In the genomic region with DNA sequence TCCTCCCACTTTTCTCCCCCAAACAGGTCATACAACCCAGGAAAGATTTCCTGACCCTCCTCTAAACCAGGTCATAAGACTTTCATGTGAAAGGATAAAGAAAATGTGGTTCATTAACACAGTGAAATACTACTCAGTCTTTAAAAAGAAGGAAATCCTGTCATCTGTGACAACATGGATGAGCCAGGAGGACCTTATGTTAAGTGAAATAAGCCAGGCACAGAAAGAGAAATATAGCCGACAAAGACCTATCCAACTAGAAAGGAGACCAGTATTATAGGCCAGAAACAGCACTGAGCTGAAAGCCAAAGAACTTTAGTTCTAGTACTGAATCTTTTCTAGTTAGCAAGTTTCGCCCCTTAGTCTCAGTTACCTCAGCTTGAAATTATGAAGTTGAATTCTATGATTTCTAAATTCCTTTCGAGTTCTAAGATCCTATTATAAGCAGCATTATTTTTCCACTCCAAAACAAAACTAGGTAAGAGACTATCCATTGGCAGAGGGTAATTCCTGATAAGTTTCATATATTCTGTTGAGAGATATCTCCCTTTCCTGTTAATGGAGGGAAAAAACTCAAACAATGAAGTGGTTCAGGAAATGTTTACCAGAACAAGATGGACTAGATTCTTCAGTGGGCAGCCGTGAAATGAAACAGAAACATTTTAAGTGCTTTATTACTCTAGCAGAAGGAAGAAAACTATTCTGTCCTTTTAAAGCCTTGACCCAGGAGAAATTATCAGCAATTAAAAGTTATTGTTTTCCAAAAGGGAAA, we compare ENCODE assay signal across 22 cellular contexts. TPM values are rescaled to one million over a fixed set of nuclear protein-coding genes. Genes with fewer than 3 reads are reported as not detected.
DNase-seq lines count a peak whose midpoint lies in the region; ATAC-seq and TF ChIP-seq lines count a peak whose summit lies in the region.
"Had no signal": no experiment of that assay in that cellular context is flagged by ENCODE, and none has a peak within 500 bp of the region (broad histone marks: within the 10 kb centered on the region; RNA-seq: fewer than 3 reads in every experiment).

No MANE protein-coding gene starts in this region.

- H3K36me3 ChIP-seq in left ventricle myocardium inferior: no peaks in the 10 kb centered on the region
- no peaks in the 10 kb centered on the region for H3K36me3 ChIP-seq in lung (ENCODE audit: control insufficient read depth in 2 of 2, insufficient read depth in 2 of 2, low read length in 2 of 2)
- no peaks in the 10 kb centered on the region for H3K36me3 ChIP-seq in rectal smooth muscle tissue (ENCODE audit: control insufficient read depth, insufficient read depth, low read length)
- H3K36me3 ChIP-seq in vagina: no peaks in the 10 kb centered on the region
- H3K36me3 ChIP-seq in CD4-positive, alpha-beta memory T cell (ENCODE audit: insufficient read depth, low read length): no peaks in the 10 kb centered on the region
- H3K36me3 ChIP-seq: BLaER1, thoracic aorta had no signal

- H3K4me1 ChIP-seq in left ventricle myocardium inferior: peaks cover 15% of the 10 kb centered on the region
- H3K4me1 ChIP-seq in lung (ENCODE audit: control insufficient read depth in 2 of 2, insufficient read depth in 2 of 2, low read length in 2 of 2): peaks cover 3 to 4% of the 10 kb centered on the region in 2 donors
- peaks cover 11% of the 10 kb centered on the region for H3K4me1 ChIP-seq in rectal smooth muscle tissue (ENCODE audit: control insufficient read depth, insufficient read depth, low read length)
- H3K4me1 ChIP-seq in vagina: peaks cover 5% of the 10 kb centered on the region
- H3K4me1 ChIP-seq in CD4-positive, alpha-beta memory T cell (ENCODE audit: insufficient read depth, low read length): no peaks in the 10 kb centered on the region
- H3K4me1 ChIP-seq: A549, BLaER1 had no signal

- peaks cover 6% of the 10 kb centered on the region for H3K9me3 ChIP-seq in left ventricle myocardium inferior (replicated peaks)
- no peaks in the 10 kb centered on the region for H3K9me3 ChIP-seq in lung (ENCODE audit: control insufficient read depth in 2 of 2, insufficient read depth in 1 of 2, low read length in 1 of 2)
- H3K9me3 ChIP-seq in vagina: no peaks in the 10 kb centered on the region
- no peaks in the 10 kb centered on the region for H3K9me3 ChIP-seq in CD4-positive, alpha-beta memory T cell (ENCODE audit: control insufficient read depth in 1 of 2, low read length in 2 of 2)
- H3K9me3 ChIP-seq: A549, BLaER1, thoracic aorta had no signal

- no peak overlapping the region for H3K4me3 Mint-ChIP-seq in CD4-positive, alpha-beta memory T cell
- H3K4me3 Mint-ChIP-seq: activated CD8-positive, alpha-beta memory T cell treated with anti-CD3 and anti-CD28 coated beads, Interleukin-2, amount 10 ng/mL, durations not matched to agents 7 days and 5 days; activated naive CD8-positive, alpha-beta T cell treated with anti-CD3 and anti-CD28 coated beads, Interleukin-2, amount 10 ng/mL, durations not matched to agents 7 days and 5 days; dendritic cell treated with granulocyte-macrophage colony-stimulating factor and Interleukin-4, amounts not matched to agents 40 ng/mL and 50 ng/mL, for 4 days had no signal

- H3K27ac ChIP-seq in left ventricle myocardium inferior (replicated peaks) (peak overlapping the region; percentile 70), lung (ENCODE audit: low read depth in 1 of 2, low read length in 1 of 2) (peak overlapping the region; percentile 9 to 29), rectal smooth muscle tissue (ENCODE audit: low read depth, low read length) (peak overlapping the region; percentile 74), vagina (peak overlapping the region; percentile 31)
- no peak overlapping the region for H3K27ac ChIP-seq in CD4-positive, alpha-beta memory T cell (ENCODE audit: low read depth, low read length)
- H3K27ac ChIP-seq: A549, BLaER1 had no signal

- H3K27me3 ChIP-seq in left ventricle myocardium inferior (ENCODE audit: low read depth) (no peaks in the 10 kb centered on the region), lung (ENCODE audit: control insufficient read depth, insufficient read depth) (no peaks in the 10 kb centered on the region), rectal smooth muscle tissue (ENCODE audit: control insufficient read depth, insufficient read depth, low read length) (no peaks in the 10 kb centered on the region), vagina (no peaks in the 10 kb centered on the region)
- no peaks in the 10 kb centered on the region for H3K27me3 ChIP-seq in CD4-positive, alpha-beta memory T cell (ENCODE audit: insufficient read depth, low read length)
- H3K27me3 ChIP-seq: BLaER1 had no signal

- H3K4me3 ChIP-seq in left ventricle myocardium inferior (no peak overlapping the region), lung (no peak overlapping the region), rectal smooth muscle tissue (ENCODE audit: low read length) (no peak overlapping the region), vagina (no peak overlapping the region)
- H3K4me3 ChIP-seq in CD4-positive, alpha-beta memory T cell (ENCODE audit: low read length in 2 of 2): no peak overlapping the region
- H3K4me3 ChIP-seq: A549, BLaER1, thoracic aorta had no signal

- POLR2A ChIA-PET in CD4-positive, alpha-beta memory T cell (lab: Charles Lee; ENCODE audit: partially characterized antibody): no interaction called here

- intact Hi-C loops in left ventricle myocardium inferior (cut with micrococcal nuclease) (no loop called here), Right ventricle myocardium superior (cut with DNase I) (no loop called here), vagina (cut with DNase I) (no loop called here)
- intact Hi-C loops in CD4-positive, alpha-beta memory T cell (cut with micrococcal nuclease): no loop called here

- DNase-seq in left ventricle myocardium inferior (no peak), Right ventricle myocardium superior (no peak), lung (ENCODE audit: low spot score) (no peak), vagina (ENCODE audit: extremely low spot score in 2 of 2) (no peak), NCI-H2029 (lab: John Stamatoyannopoulos, UW) (no peak), NCI-H1417 treated with DMSO at 0.1 percent for 48 hours (lab: John Stamatoyannopoulos, UW) (no peak)
- no peak for DNase-seq in CD4-positive, alpha-beta memory T cell
- DNase-seq: activated CD4-positive, alpha-beta T cell treated with anti-CD3 and anti-CD28 coated beads for 48 hours; activated CD8-positive, alpha-beta memory T cell treated with anti-CD3 and anti-CD28 coated beads, Interleukin-2, amount 10 ng/mL, durations not matched to agents 7 days and 5 days; activated naive CD8-positive, alpha-beta T cell treated with anti-CD3 and anti-CD28 coated beads, Interleukin-2, amount 10 ng/mL, durations not matched to agents 7 days and 5 days; GOT3; NCI-H1105; NCI-H69; SHP77; T-helper 1 cell had no signal

- H3K36me3 Mint-ChIP-seq in CD4-positive, alpha-beta memory T cell: no peaks in the 10 kb centered on the region
- H3K36me3 Mint-ChIP-seq: activated CD8-positive, alpha-beta memory T cell treated with anti-CD3 and anti-CD28 coated beads, Interleukin-2, amount 10 ng/mL, durations not matched to agents 7 days and 5 days; activated naive CD8-positive, alpha-beta T cell treated with anti-CD3 and anti-CD28 coated beads, Interleukin-2, amount 10 ng/mL, durations not matched to agents 7 days and 5 days had no signal

- no peaks in the 10 kb centered on the region for H3K4me1 Mint-ChIP-seq in CD4-positive, alpha-beta memory T cell
- H3K4me1 Mint-ChIP-seq: activated CD8-positive, alpha-beta memory T cell treated with anti-CD3 and anti-CD28 coated beads, Interleukin-2, amount 10 ng/mL, durations not matched to agents 7 days and 5 days; activated naive CD8-positive, alpha-beta T cell treated with anti-CD3 and anti-CD28 coated beads, Interleukin-2, amount 10 ng/mL, durations not matched to agents 7 days and 5 days had no signal

- WGBS in lung, 2 donors: 63 to 82% methylated on average over 4 of the region's 4 CpGs

- CTCF ChIA-PET in CD4-positive, alpha-beta memory T cell (lab: Charles Lee; ENCODE audit: partially characterized antibody): no interaction called here

- no peak overlapping the region for H3K9ac ChIP-seq in rectal smooth muscle tissue (ENCODE audit: low read length)
- H3K9ac ChIP-seq: BLaER1 had no signal

- TF ChIP-seq CTCF in left ventricle myocardium inferior (IDR thresholded peaks at IDR 0.05; ENCODE audit: borderline replicate concordance): no peak
- no peak for TF ChIP-seq CTCF in lung (IDR thresholded peaks at IDR 0.05; ENCODE audit: control extremely low read depth, extremely low read depth)
- no peak for TF ChIP-seq CTCF in vagina (IDR thresholded peaks at IDR 0.05)

- TF ChIP-seq POLR2A in vagina (IDR thresholded peaks at IDR 0.05): no peak

- H3K9me3 Mint-ChIP-seq in CD4-positive, alpha-beta memory T cell: peaks cover 0 to 6% (median under 1%) of the 10 kb centered on the region in 8 donors
- H3K9me3 Mint-ChIP-seq: activated naive CD8-positive, alpha-beta T cell treated with anti-CD3 and anti-CD28 coated beads, Interleukin-2, amount 10 ng/mL, durations not matched to agents 7 days and 5 days; dendritic cell treated with granulocyte-macrophage colony-stimulating factor and Interleukin-4, amounts not matched to agents 40 ng/mL and 50 ng/mL, for 4 days had no signal

- peaks cover 5 to 14% of the 10 kb centered on the region in 2 donors for H3K27me3 Mint-ChIP-seq in CD4-positive, alpha-beta memory T cell
- H3K27me3 Mint-ChIP-seq: dendritic cell treated with granulocyte-macrophage colony-stimulating factor and Interleukin-4, amounts not matched to agents 40 ng/mL and 50 ng/mL, for 4 days had no signal

- ATAC-seq in Right ventricle myocardium superior (ENCODE audit: poor library complexity) (no peak), lung (ENCODE audit: insufficient read depth, low FRiP score) (no peak)
- ATAC-seq: A549; activated CD8-positive, alpha-beta memory T cell treated with anti-CD3 and anti-CD28 coated beads, Interleukin-2, amount 10 ng/mL, durations not matched to agents 7 days and 5 days had no signal

- no peak overlapping the region for H3K27ac Mint-ChIP-seq in CD4-positive, alpha-beta memory T cell
- H3K27ac Mint-ChIP-seq: activated CD8-positive, alpha-beta memory T cell treated with anti-CD3 and anti-CD28 coated beads, Interleukin-2, amount 10 ng/mL, durations not matched to agents 7 days and 5 days; activated naive CD8-positive, alpha-beta T cell treated with anti-CD3 and anti-CD28 coated beads, Interleukin-2, amount 10 ng/mL, durations not matched to agents 7 days and 5 days; dendritic cell treated with granulocyte-macrophage colony-stimulating factor and Interleukin-4, amounts not matched to agents 40 ng/mL and 50 ng/mL, for 4 days had no signal

RNA-seq across cellular contexts. Expression of a gene that starts 42.5 kb away (rescaled TPM):
- total RNA-seq in left ventricle myocardium inferior (2.2 TPM), Right ventricle myocardium superior (1.9 TPM), lung (10 to 100 TPM; 12.7 to 15.1 TPM), vagina (11.0 TPM)
- 1 to 10 TPM; 4.1 to 9.8 TPM for polyA plus RNA-seq in lung
- not detected for total RNA-seq in CD4-positive, alpha-beta memory T cell
- polyA plus RNA-seq in CD4-positive, alpha-beta memory T cell: not detected
- total RNA-seq: activated CD8-positive, alpha-beta memory T cell treated with anti-CD3 and anti-CD28 coated beads, Interleukin-2, amount 10 ng/mL, durations not matched to agents 7 days and 5 days; activated naive CD8-positive, alpha-beta T cell treated with anti-CD3 and anti-CD28 coated beads, Interleukin-2, amount 10 ng/mL, durations not matched to agents 7 days and 5 days; HT1080; OCI-LY7 had no signal
